In the genomic region with DNA sequence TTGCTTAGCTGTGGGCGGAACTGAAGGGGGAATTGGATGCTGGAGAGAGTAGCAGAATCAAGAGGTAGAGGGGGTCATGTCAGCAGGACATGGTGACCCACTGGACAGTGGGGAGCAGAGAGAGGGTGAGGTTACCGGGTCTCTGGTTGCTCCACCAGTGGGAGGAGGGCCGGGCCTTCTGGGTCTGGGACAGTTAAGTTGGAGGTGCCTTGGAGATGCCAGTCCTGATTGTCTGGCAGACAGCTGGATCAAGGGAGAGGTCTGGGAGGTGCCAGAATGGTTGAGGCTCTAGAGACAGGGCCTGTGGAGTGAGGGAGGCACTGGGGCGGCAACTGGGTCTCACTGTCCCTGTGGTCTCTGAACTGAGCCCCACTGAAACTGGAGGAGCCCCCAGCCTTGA, we compare ENCODE assay signal across 11 cellular contexts. TPM values are rescaled to one million over a fixed set of nuclear protein-coding genes. Genes with fewer than 3 reads are reported as not detected.
A peak's percentile ranks its signal among the peaks of the same experiment; 100 is the strongest.
DNase-seq lines count a peak whose midpoint lies in the region; ATAC-seq and TF ChIP-seq lines count a peak whose summit lies in the region.
"Had no signal": no experiment of that assay in that cellular context is flagged by ENCODE, and none has a peak within 500 bp of the region (broad histone marks: within the 10 kb centered on the region; RNA-seq: fewer than 3 reads in every experiment).

No MANE protein-coding gene starts in this region.

- H3K36me3 Mint-ChIP-seq in CD4-positive, CD25-positive, alpha-beta regulatory T cell, result peaks cover 25% of the 10 kb centered on the region
- H3K36me3 Mint-ChIP-seq in progenitor cell of endocrine pancreas (ENCODE audit: insufficient read depth), result peaks cover 13% of the 10 kb centered on the region

- no peak overlapping the region for H3K27ac ChIP-seq in CD4-positive, CD25-positive, alpha-beta regulatory T cell (ENCODE audit: insufficient read depth, low read length, poor library complexity, severe bottlenecking)
- peak overlapping the region; percentile 73 to 91 (median 85) for H3K27ac ChIP-seq in heart right ventricle

- H3K27me3 ChIP-seq in CD4-positive, CD25-positive, alpha-beta regulatory T cell (ENCODE audit: control insufficient read depth, insufficient read depth, low read length), result no peaks in the 10 kb centered on the region
- H3K27me3 ChIP-seq in heart right ventricle, result no peaks in the 10 kb centered on the region

- WGBS in heart right ventricle, 2 donors, result 89 to 92% methylated on average over 4 of the region's 4 CpGs

- no peak for DNase-seq in CD4-positive, CD25-positive, alpha-beta regulatory T cell
- DNase-seq in heart right ventricle (no peak), progenitor cell of endocrine pancreas (ENCODE audit: low spot score, unreplicated experiment) (no peak), OCI-M2 (lab: John Stamatoyannopoulos, UW; ENCODE audit: unreplicated experiment) (no peak), GM13976 (ENCODE audit: low spot score) (no peak), cerebellum (ENCODE audit: low spot score) (no peak), middle frontal gyrus (ENCODE audit: extremely low spot score, low spot score) (no peak)
- DNase-seq: Calu3, NCI-H187 had no signal

- peaks cover 27% of the 10 kb centered on the region for H3K36me3 ChIP-seq in CD4-positive, CD25-positive, alpha-beta regulatory T cell (ENCODE audit: control insufficient read depth, insufficient read depth, low read length)
- peaks cover 0 to 64% (median 0%) of the 10 kb centered on the region in 9 donors for H3K36me3 ChIP-seq in heart right ventricle

- in situ Hi-C loops in GM13976 (cut with MboI; ENCODE audit: low sequenced_read_pairs, unreplicated experiment), result no loop called here

- intact Hi-C loops in heart right ventricle (cut with DNase I), result no loop called here

- H3K4me3 ChIP-seq in CD4-positive, CD25-positive, alpha-beta regulatory T cell (ENCODE audit: low read depth, low read length), result no peak overlapping the region
- H3K4me3 ChIP-seq in heart right ventricle, result no peak overlapping the region

- no peak for ATAC-seq in CD4-positive, CD25-positive, alpha-beta regulatory T cell (ENCODE audit: low read depth in 2 of 2)
- ATAC-seq in SK-N-SH treated with all-trans-retinoic acid at 6 μM for 48 hours (peak; percentile 10; the same call in 2 of the 3 replicates), heart right ventricle (no peak)

- H3K9me3 Mint-ChIP-seq in CD4-positive, CD25-positive, alpha-beta regulatory T cell, result peaks cover 0 to 1% (median 0%) of the 10 kb centered on the region in 7 donors
- no peaks in the 10 kb centered on the region for H3K9me3 Mint-ChIP-seq in progenitor cell of endocrine pancreas (ENCODE audit: low read depth)

- no peaks in the 10 kb centered on the region for H3K27me3 Mint-ChIP-seq in CD4-positive, CD25-positive, alpha-beta regulatory T cell
- H3K27me3 Mint-ChIP-seq in progenitor cell of endocrine pancreas, result no peaks in the 10 kb centered on the region

- peak overlapping the region; percentile 86 to 94 (median 87) for H3K27ac Mint-ChIP-seq in CD4-positive, CD25-positive, alpha-beta regulatory T cell
- H3K27ac Mint-ChIP-seq in progenitor cell of endocrine pancreas, result peak overlapping the region; percentile 65

- H3K4me1 Mint-ChIP-seq in CD4-positive, CD25-positive, alpha-beta regulatory T cell, result peaks cover 6 to 41% (median 19%) of the 10 kb centered on the region in 4 donors
- H3K4me1 Mint-ChIP-seq in progenitor cell of endocrine pancreas (ENCODE audit: low read depth), result peaks cover 40% of the 10 kb centered on the region

- no peaks in the 10 kb centered on the region for H3K9me3 ChIP-seq in CD4-positive, CD25-positive, alpha-beta regulatory T cell (ENCODE audit: control insufficient read depth in 2 of 2, low read length in 2 of 2)
- no peaks in the 10 kb centered on the region for H3K9me3 ChIP-seq in heart right ventricle

- no peak for TF ChIP-seq CTCF in heart right ventricle (IDR thresholded peaks at IDR 0.05)
- TF ChIP-seq CTCF in progenitor cell of endocrine pancreas (IDR thresholded peaks at IDR 0.05; ENCODE audit: unreplicated experiment), result no peak
- no peak for TF ChIP-seq CTCF in GM13976 (IDR thresholded peaks at IDR 0.05; ENCODE audit: borderline replicate concordance, control extremely low read depth, extremely low read depth, insufficient read depth, missing control alignments)

- H3K4me3 Mint-ChIP-seq in CD4-positive, CD25-positive, alpha-beta regulatory T cell, result no peak overlapping the region
- no peak overlapping the region for H3K4me3 Mint-ChIP-seq in progenitor cell of endocrine pancreas (ENCODE audit: low read depth)

- H3K4me1 ChIP-seq in CD4-positive, CD25-positive, alpha-beta regulatory T cell (ENCODE audit: control insufficient read depth, insufficient read depth, low read length, poor library complexity, severe bottlenecking), result no peaks in the 10 kb centered on the region
- peaks cover 0 to 51% (median 28%) of the 10 kb centered on the region in 9 donors for H3K4me1 ChIP-seq in heart right ventricle

TF ChIP-seq in SK-N-SH treated with all-trans-retinoic acid at 6 μM for 48 hours, 23 proteins besides CTCF, POLR2A, EP300 and RAD21 (continues in another document):
- TF ChIP-seq CSRNP3 (CRISPR knock-in tag; IDR thresholded peaks at IDR 0.05), result no peak
- TF ChIP-seq, protein P1, sequence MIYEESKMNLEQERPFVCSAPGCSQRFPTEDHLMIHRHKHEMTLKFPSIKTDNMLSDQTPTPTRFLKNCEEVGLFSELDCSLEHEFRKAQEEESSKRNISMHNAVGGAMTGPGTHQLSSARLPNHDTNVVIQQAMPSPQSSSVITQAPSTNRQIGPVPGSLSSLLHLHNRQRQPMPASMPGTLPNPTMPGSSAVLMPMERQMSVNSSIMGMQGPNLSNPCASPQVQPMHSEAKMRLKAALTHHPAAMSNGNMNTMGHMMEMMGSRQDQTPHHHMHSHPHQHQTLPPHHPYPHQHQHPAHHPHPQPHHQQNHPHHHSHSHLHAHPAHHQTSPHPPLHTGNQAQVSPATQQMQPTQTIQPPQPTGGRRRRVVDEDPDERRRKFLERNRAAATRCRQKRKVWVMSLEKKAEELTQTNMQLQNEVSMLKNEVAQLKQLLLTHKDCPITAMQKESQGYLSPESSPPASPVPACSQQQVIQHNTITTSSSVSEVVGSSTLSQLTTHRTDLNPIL (CRISPR knock-in tag; IDR thresholded peaks at IDR 0.05; ENCODE audit: low read depth), result no peak
- TF ChIP-seq PPARA (CRISPR knock-in tag; IDR thresholded peaks at IDR 0.05; ENCODE audit: borderline replicate concordance), result no peak
- no peak for TF ChIP-seq ZNF8 (CRISPR knock-in tag; IDR thresholded peaks at IDR 0.05)
- TF ChIP-seq, protein P2, sequence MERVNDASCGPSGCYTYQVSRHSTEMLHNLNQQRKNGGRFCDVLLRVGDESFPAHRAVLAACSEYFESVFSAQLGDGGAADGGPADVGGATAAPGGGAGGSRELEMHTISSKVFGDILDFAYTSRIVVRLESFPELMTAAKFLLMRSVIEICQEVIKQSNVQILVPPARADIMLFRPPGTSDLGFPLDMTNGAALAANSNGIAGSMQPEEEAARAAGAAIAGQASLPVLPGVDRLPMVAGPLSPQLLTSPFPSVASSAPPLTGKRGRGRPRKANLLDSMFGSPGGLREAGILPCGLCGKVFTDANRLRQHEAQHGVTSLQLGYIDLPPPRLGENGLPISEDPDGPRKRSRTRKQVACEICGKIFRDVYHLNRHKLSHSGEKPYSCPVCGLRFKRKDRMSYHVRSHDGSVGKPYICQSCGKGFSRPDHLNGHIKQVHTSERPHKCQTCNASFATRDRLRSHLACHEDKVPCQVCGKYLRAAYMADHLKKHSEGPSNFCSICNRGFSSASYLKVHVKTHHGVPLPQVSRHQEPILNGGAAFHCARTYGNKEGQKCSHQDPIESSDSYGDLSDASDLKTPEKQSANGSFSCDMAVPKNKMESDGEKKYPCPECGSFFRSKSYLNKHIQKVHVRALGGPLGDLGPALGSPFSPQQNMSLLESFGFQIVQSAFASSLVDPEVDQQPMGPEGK (CRISPR knock-in tag; IDR thresholded peaks at IDR 0.05; ENCODE audit: borderline replicate concordance), result no peak
- no peak for TF ChIP-seq TCF4 (CRISPR knock-in tag; IDR thresholded peaks at IDR 0.05; ENCODE audit: borderline replicate concordance)

RNA-seq across cellular contexts. Expression of gene MANBAL, which starts 24.6 kb away (rescaled TPM):
- total RNA-seq in CD4-positive, CD25-positive, alpha-beta regulatory T cell, result 6.1 TPM
- 10 to 100 TPM; 20.0 to 32.4 (median 28.2) TPM for polyA plus RNA-seq in CD4-positive, CD25-positive, alpha-beta regulatory T cell
- total RNA-seq in heart right ventricle (10 to 100 TPM; 17.8 to 24.9 (median 20.4) TPM), progenitor cell of endocrine pancreas (39.4 and 41.2 TPM in 2 replicates), cerebellum (12.5 TPM)
- 10 to 100 TPM; 18.4 to 52.3 TPM for polyA plus RNA-seq in heart right ventricle

RNA-seq across cellular contexts. Expression of gene SRC, which starts 31.8 kb away (rescaled TPM):
- total RNA-seq in CD4-positive, CD25-positive, alpha-beta regulatory T cell, result 5.5 TPM
- polyA plus RNA-seq in CD4-positive, CD25-positive, alpha-beta regulatory T cell, result under 1 TPM in 3 of 4 donors, not detected in 1; 0.29 to 0.56 (median 0.55) TPM
- total RNA-seq in heart right ventricle (10 to 100 TPM in 1 of 10 donors, 1 to 10 TPM in 9; 1.9 to 10.8 (median 3.6) TPM), progenitor cell of endocrine pancreas (126 and 128 TPM in 2 replicates), cerebellum (29.4 TPM)
- 1 to 10 TPM; 4.7 to 5.2 TPM for polyA plus RNA-seq in heart right ventricle

RNA-seq across cellular contexts. Expression of gene GHRH, which starts 52.5 kb away (rescaled TPM):
- not detected for total RNA-seq in CD4-positive, CD25-positive, alpha-beta regulatory T cell
- polyA plus RNA-seq in CD4-positive, CD25-positive, alpha-beta regulatory T cell, result not detected
- 1 to 10 TPM in 1 of 10 donors, under 1 TPM in 1, not detected in 8; 0.85 to 2.5 TPM for total RNA-seq in heart right ventricle
- polyA plus RNA-seq in heart right ventricle, result 1 to 10 TPM in 1 of 2 donors, not detected in 1; 1.8 TPM
- 0.75 TPM in 1 of 2 replicates, not detected in the other for total RNA-seq in progenitor cell of endocrine pancreas
- total RNA-seq in cerebellum, result not detected
- total RNA-seq: Calu3, H4 had no signal
